Comparison of ENCODE assay signal across 42 cellular contexts in the genomic region with DNA sequence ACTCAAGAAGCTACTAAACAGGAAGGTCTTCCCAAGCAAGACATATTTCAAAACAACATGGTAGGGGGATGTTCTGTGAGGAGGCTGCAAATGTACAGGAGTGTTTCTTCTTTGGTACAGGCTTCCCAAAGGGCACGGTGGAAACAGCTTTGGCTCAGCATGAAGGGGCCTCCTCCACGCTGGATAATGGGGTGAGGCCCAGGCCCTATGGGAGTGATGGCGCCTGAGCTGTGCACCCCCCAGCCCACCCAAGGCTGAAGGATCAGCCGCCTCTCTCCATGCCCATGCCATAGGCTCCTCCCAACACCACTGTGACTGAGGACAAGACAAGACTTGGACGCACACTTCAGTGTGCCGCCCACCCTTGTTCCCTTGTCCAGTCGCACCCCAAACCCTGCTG. TPM values are rescaled to one million over a fixed set of nuclear protein-coding genes. Genes with fewer than 3 reads are reported as not detected.
"Had no signal": no experiment of that assay in that cellular context is flagged by ENCODE, and none has a peak within 500 bp of the region (broad histone marks: within the 10 kb centered on the region; RNA-seq: fewer than 3 reads in every experiment).

No MANE protein-coding gene starts in this region.

- H3K27ac ChIP-seq: adrenal gland, ascending aorta, body of pancreas, brain microvascular endothelial cell, breast epithelium, cardiac muscle cell had no signal

- H3K9me3 ChIP-seq: adrenal gland, ascending aorta, body of pancreas, breast epithelium had no signal

- H3K27ac Mint-ChIP-seq: activated naive CD4-positive, alpha-beta T cell treated with anti-CD3 and anti-CD28 coated beads for 36 hours; activated naive CD4-positive, alpha-beta T cell treated with anti-CD3 and anti-CD28 coated beads, Interleukin-2, amount 10 ng/mL, durations not matched to agents 7 days and 5 days; activated naive CD4-positive, alpha-beta T cell treated with anti-CD3 and anti-CD28 coated beads, Interleukin-2, amount 50 U/mL, for 24 hours; activated naive CD4-positive, alpha-beta T cell treated with anti-CD3 and anti-CD28 coated beads, Interleukin-2, amount 50 U/mL, for 72 hours; activated naive CD8-positive, alpha-beta T cell; activated naive CD8-positive, alpha-beta T cell treated with anti-CD3 and anti-CD28 coated beads for 36 hours; activated naive CD8-positive, alpha-beta T cell treated with anti-CD3 and anti-CD28 coated beads, Interleukin-2, amount 10 ng/mL, durations not matched to agents 7 days and 5 days; activated naive CD8-positive, alpha-beta T cell treated with anti-CD3 and anti-CD28 coated beads, Interleukin-2, amount 50 U/mL, for 24 hours; activated T-cell treated with anti-CD3 and anti-CD28 coated beads, Interleukin-2, amount 50 U/mL, for 24 hours; activated T-cell treated with anti-CD3 and anti-CD28 coated beads, Interleukin-2, amount 50 U/mL, for 72 hours; activated T-helper 1 cell treated with anti-CD3 and anti-CD28 coated beads, Interleukin-12 subunit alpha, Interleukin-12 subunit beta, Interleukin-2, Interleukin-4 antibody, amounts not matched to agents 30 ng/mL and 10 ng/mL and 1 ng/mL, durations not matched to agents 14 hours and 24 hours and 36 hours; activated T-helper 17 cell treated with anti-CD3 and anti-CD28 coated beads, Interleukin-2, amount 50 U/mL, for 72 hours; activated T-helper 2 cell treated with anti-CD3 and anti-CD28 coated beads, Interferon-gamma antibody, Interleukin-2, Interleukin-4, amounts not matched to agents 10 μg/mL and 5 μg/mL and 100 μg/mL, durations not matched to agents 14 hours and 24 hours and 36 hours; brain had no signal

- H3K9me3 Mint-ChIP-seq: activated naive CD4-positive, alpha-beta T cell treated with anti-CD3 and anti-CD28 coated beads for 36 hours; activated naive CD4-positive, alpha-beta T cell treated with anti-CD3 and anti-CD28 coated beads, Interleukin-2, amount 10 ng/mL, durations not matched to agents 7 days and 5 days; activated naive CD4-positive, alpha-beta T cell treated with anti-CD3 and anti-CD28 coated beads, Interleukin-2, amount 50 U/mL, for 24 hours; activated naive CD4-positive, alpha-beta T cell treated with anti-CD3 and anti-CD28 coated beads, Interleukin-2, amount 50 U/mL, for 72 hours; activated naive CD8-positive, alpha-beta T cell treated with anti-CD3 and anti-CD28 coated beads for 36 hours; activated naive CD8-positive, alpha-beta T cell treated with anti-CD3 and anti-CD28 coated beads, Interleukin-2, amount 10 ng/mL, durations not matched to agents 7 days and 5 days; activated naive CD8-positive, alpha-beta T cell treated with anti-CD3 and anti-CD28 coated beads, Interleukin-2, amount 50 U/mL, for 24 hours; activated T-cell treated with anti-CD3 and anti-CD28 coated beads, Interleukin-2, amount 50 U/mL, for 24 hours; activated T-cell treated with anti-CD3 and anti-CD28 coated beads, Interleukin-2, amount 50 U/mL, for 4 hours; activated T-cell treated with anti-CD3 and anti-CD28 coated beads, Interleukin-2, amount 50 U/mL, for 72 hours; activated T-helper 1 cell treated with anti-CD3 and anti-CD28 coated beads, Interleukin-12 subunit alpha, Interleukin-12 subunit beta, Interleukin-2, Interleukin-4 antibody, amounts not matched to agents 30 ng/mL and 10 ng/mL and 1 ng/mL, durations not matched to agents 14 hours and 24 hours and 36 hours; activated T-helper 17 cell treated with anti-CD3 and anti-CD28 coated beads, Interleukin-2, amount 50 U/mL, for 72 hours; activated T-helper 2 cell treated with anti-CD3 and anti-CD28 coated beads, Interferon-gamma antibody, Interleukin-2, Interleukin-4, amounts not matched to agents 10 μg/mL and 5 μg/mL and 100 μg/mL, durations not matched to agents 14 hours and 24 hours and 36 hours; brain; central memory CD8-positive, alpha-beta T cell had no signal

- H3K4me1 ChIP-seq: adrenal gland, ascending aorta, body of pancreas, breast epithelium had no signal

- H3K4me1 Mint-ChIP-seq: activated naive CD4-positive, alpha-beta T cell treated with anti-CD3 and anti-CD28 coated beads, Interleukin-2, amount 50 U/mL, for 24 hours; activated T-helper 17 cell treated with anti-CD3 and anti-CD28 coated beads, Interleukin-2, amount 50 U/mL, for 72 hours; brain; central memory CD8-positive, alpha-beta T cell had no signal

- DNase-seq: activated effector memory CD4-positive, alpha-beta T cell treated with anti-CD3 and anti-CD28 coated beads, Interleukin-2, amount 50 U/mL, for 16 hours; activated effector memory CD4-positive, alpha-beta T cell treated with Interleukin-2 at 50 U/mL for 16 hours; activated gamma-delta T cell; activated gamma-delta T cell treated with Interleukin-2 at 50 U/mL for 16 hours; activated naive CD4-positive, alpha-beta T cell; activated naive CD4-positive, alpha-beta T cell treated with anti-CD3 and anti-CD28 coated beads for 36 hours; activated naive CD4-positive, alpha-beta T cell treated with anti-CD3 and anti-CD28 coated beads, Interleukin-2, amount 10 ng/mL, durations not matched to agents 7 days and 5 days; activated naive CD4-positive, alpha-beta T cell treated with anti-CD3 and anti-CD28 coated beads, Interleukin-2, amount 50 U/mL, for 16 hours; activated naive CD4-positive, alpha-beta T cell treated with Interleukin-2 at 50 U/mL for 16 hours; activated naive CD8-positive, alpha-beta T cell treated with anti-CD3 and anti-CD28 coated beads for 36 hours; activated naive CD8-positive, alpha-beta T cell treated with anti-CD3 and anti-CD28 coated beads, Interleukin-2, amount 10 ng/mL, durations not matched to agents 7 days and 5 days; activated naive CD8-positive, alpha-beta T cell treated with anti-CD3 and anti-CD28 coated beads, Interleukin-2, amount 50 U/mL, for 24 hours; activated T-cell treated with anti-CD3 and anti-CD28 coated beads, Interleukin-2, amount 50 U/mL, for 24 hours; activated T-cell treated with anti-CD3 and anti-CD28 coated beads, Interleukin-2, amount 50 U/mL, for 4 hours; activated T-cell treated with anti-CD3 and anti-CD28 coated beads, Interleukin-2, amount 50 U/mL, for 48 hours; activated T-cell treated with anti-CD3 and anti-CD28 coated beads, Interleukin-2, amount 50 U/mL, for 72 hours; adrenal gland; amniotic stem cell; amygdala; anterior cingulate cortex; body of pancreas; brain microvascular endothelial cell; caudate nucleus; central memory CD4-positive, alpha-beta T cell; cerebellar nuclear complex had no signal

- H3K4me3 Mint-ChIP-seq: activated naive CD4-positive, alpha-beta T cell treated with anti-CD3 and anti-CD28 coated beads for 36 hours; activated naive CD4-positive, alpha-beta T cell treated with anti-CD3 and anti-CD28 coated beads, Interleukin-2, amount 10 ng/mL, durations not matched to agents 7 days and 5 days; activated naive CD4-positive, alpha-beta T cell treated with anti-CD3 and anti-CD28 coated beads, Interleukin-2, amount 50 U/mL, for 24 hours; activated naive CD8-positive, alpha-beta T cell; activated naive CD8-positive, alpha-beta T cell treated with anti-CD3 and anti-CD28 coated beads for 36 hours; activated naive CD8-positive, alpha-beta T cell treated with anti-CD3 and anti-CD28 coated beads, Interleukin-2, amount 10 ng/mL, durations not matched to agents 7 days and 5 days; activated naive CD8-positive, alpha-beta T cell treated with anti-CD3 and anti-CD28 coated beads, Interleukin-2, amount 50 U/mL, for 24 hours; activated T-cell treated with anti-CD3 and anti-CD28 coated beads, Interleukin-2, amount 50 U/mL, for 24 hours; activated T-cell treated with anti-CD3 and anti-CD28 coated beads, Interleukin-2, amount 50 U/mL, for 4 hours; activated T-cell treated with anti-CD3 and anti-CD28 coated beads, Interleukin-2, amount 50 U/mL, for 72 hours; activated T-helper 1 cell treated with anti-CD3 and anti-CD28 coated beads, Interleukin-12 subunit alpha, Interleukin-12 subunit beta, Interleukin-2, Interleukin-4 antibody, amounts not matched to agents 30 ng/mL and 10 ng/mL and 1 ng/mL, durations not matched to agents 14 hours and 24 hours and 36 hours; activated T-helper 17 cell treated with anti-CD3 and anti-CD28 coated beads, Interleukin-2, amount 50 U/mL, for 72 hours; brain; central memory CD8-positive, alpha-beta T cell had no signal

- H3K36me3 Mint-ChIP-seq: activated naive CD4-positive, alpha-beta T cell treated with anti-CD3 and anti-CD28 coated beads, Interleukin-2, amount 10 ng/mL, durations not matched to agents 7 days and 5 days; activated naive CD4-positive, alpha-beta T cell treated with anti-CD3 and anti-CD28 coated beads, Interleukin-2, amount 50 U/mL, for 24 hours; activated naive CD4-positive, alpha-beta T cell treated with anti-CD3 and anti-CD28 coated beads, Interleukin-2, amount 50 U/mL, for 72 hours; activated naive CD8-positive, alpha-beta T cell; activated naive CD8-positive, alpha-beta T cell treated with anti-CD3 and anti-CD28 coated beads for 36 hours; activated naive CD8-positive, alpha-beta T cell treated with anti-CD3 and anti-CD28 coated beads, Interleukin-2, amount 10 ng/mL, durations not matched to agents 7 days and 5 days; brain had no signal

- H3K27me3 ChIP-seq: adrenal gland, ascending aorta, body of pancreas, brain microvascular endothelial cell had no signal

- H3K36me3 ChIP-seq: adrenal gland, ascending aorta, brain microvascular endothelial cell, breast epithelium, cardiac muscle cell had no signal

- H3K4me3 ChIP-seq: adrenal gland, ascending aorta, body of pancreas, breast epithelium, cardiac muscle cell had no signal

RNA-seq across cellular contexts. Expression of a gene that starts 6.8 kb away (rescaled TPM):
- total RNA-seq: activated naive CD4-positive, alpha-beta T cell treated with anti-CD3 and anti-CD28 coated beads for 36 hours; activated naive CD4-positive, alpha-beta T cell treated with anti-CD3 and anti-CD28 coated beads, Interleukin-2, amount 50 U/mL, for 72 hours; activated naive CD8-positive, alpha-beta T cell treated with anti-CD3 and anti-CD28 coated beads for 36 hours; activated naive CD8-positive, alpha-beta T cell treated with anti-CD3 and anti-CD28 coated beads, Interleukin-2, amount 10 ng/mL, durations not matched to agents 7 days and 5 days; activated T-cell treated with anti-CD3 and anti-CD28 coated beads, Interleukin-2, amount 50 U/mL, for 4 hours; activated T-cell treated with anti-CD3 and anti-CD28 coated beads, Interleukin-2, amount 50 U/mL, for 72 hours; activated T-helper 1 cell treated with anti-CD3 and anti-CD28 coated beads, Interleukin-12 subunit alpha, Interleukin-12 subunit beta, Interleukin-2, Interleukin-4 antibody, amounts not matched to agents 30 ng/mL and 10 ng/mL and 1 ng/mL, durations not matched to agents 14 hours and 24 hours and 36 hours; activated T-helper 17 cell treated with anti-CD3 and anti-CD28 coated beads, Interleukin-2, amount 50 U/mL, for 72 hours; activated T-helper 2 cell treated with anti-CD3 and anti-CD28 coated beads, Interferon-gamma antibody, Interleukin-2, Interleukin-4, amounts not matched to agents 10 μg/mL and 5 μg/mL and 100 μg/mL, durations not matched to agents 14 hours and 24 hours and 36 hours; astrocyte; body of pancreas; bronchial epithelial cell; cardiac muscle cell; cerebellum; chondrocyte had no signal

RNA-seq across cellular contexts. Expression of a gene that starts 24.6 kb away (rescaled TPM):
- total RNA-seq: activated naive CD4-positive, alpha-beta T cell treated with anti-CD3 and anti-CD28 coated beads for 36 hours; activated naive CD4-positive, alpha-beta T cell treated with anti-CD3 and anti-CD28 coated beads, Interleukin-2, amount 50 U/mL, for 72 hours; activated naive CD8-positive, alpha-beta T cell treated with anti-CD3 and anti-CD28 coated beads for 36 hours; activated naive CD8-positive, alpha-beta T cell treated with anti-CD3 and anti-CD28 coated beads, Interleukin-2, amount 10 ng/mL, durations not matched to agents 7 days and 5 days; activated T-cell treated with anti-CD3 and anti-CD28 coated beads, Interleukin-2, amount 50 U/mL, for 4 hours; activated T-helper 1 cell treated with anti-CD3 and anti-CD28 coated beads, Interleukin-12 subunit alpha, Interleukin-12 subunit beta, Interleukin-2, Interleukin-4 antibody, amounts not matched to agents 30 ng/mL and 10 ng/mL and 1 ng/mL, durations not matched to agents 14 hours and 24 hours and 36 hours; activated T-helper 17 cell treated with anti-CD3 and anti-CD28 coated beads, Interleukin-2, amount 50 U/mL, for 72 hours; activated T-helper 2 cell treated with anti-CD3 and anti-CD28 coated beads, Interferon-gamma antibody, Interleukin-2, Interleukin-4, amounts not matched to agents 10 μg/mL and 5 μg/mL and 100 μg/mL, durations not matched to agents 14 hours and 24 hours and 36 hours; adrenal gland; aorta; ascending aorta; astrocyte; body of pancreas; breast epithelium; bronchial epithelial cell; cardiac muscle cell; cardiac septum; cerebellum; chondrocyte had no signal

RNA-seq across cellular contexts. Expression of a gene that starts 49.4 kb away (rescaled TPM):
- total RNA-seq: activated naive CD4-positive, alpha-beta T cell treated with anti-CD3 and anti-CD28 coated beads for 36 hours; activated naive CD4-positive, alpha-beta T cell treated with anti-CD3 and anti-CD28 coated beads, Interleukin-2, amount 50 U/mL, for 72 hours; activated naive CD8-positive, alpha-beta T cell treated with anti-CD3 and anti-CD28 coated beads for 36 hours; activated naive CD8-positive, alpha-beta T cell treated with anti-CD3 and anti-CD28 coated beads, Interleukin-2, amount 10 ng/mL, durations not matched to agents 7 days and 5 days; activated T-cell treated with anti-CD3 and anti-CD28 coated beads, Interleukin-2, amount 50 U/mL, for 4 hours; activated T-cell treated with anti-CD3 and anti-CD28 coated beads, Interleukin-2, amount 50 U/mL, for 72 hours; activated T-helper 1 cell treated with anti-CD3 and anti-CD28 coated beads, Interleukin-12 subunit alpha, Interleukin-12 subunit beta, Interleukin-2, Interleukin-4 antibody, amounts not matched to agents 30 ng/mL and 10 ng/mL and 1 ng/mL, durations not matched to agents 14 hours and 24 hours and 36 hours; activated T-helper 17 cell treated with anti-CD3 and anti-CD28 coated beads, Interleukin-2, amount 50 U/mL, for 72 hours; activated T-helper 2 cell treated with anti-CD3 and anti-CD28 coated beads, Interferon-gamma antibody, Interleukin-2, Interleukin-4, amounts not matched to agents 10 μg/mL and 5 μg/mL and 100 μg/mL, durations not matched to agents 14 hours and 24 hours and 36 hours; adrenal gland; aorta; ascending aorta; astrocyte; body of pancreas; bronchial epithelial cell; cardiac muscle cell; cardiac septum; cerebellum; chondrocyte had no signal
